Comparison of ENCODE assay signal across 1 cellular context in genomic region chr10:87605656-87606308, GRCh38.
TF ChIP-seq lines count a peak whose summit lies in the region.

No MANE protein-coding gene starts in this region.

TF ChIP-seq in K562, 482 proteins besides CTCF, POLR2A, EP300 and RAD21 (continued from another document):
- TF ChIP-seq MGA (IDR thresholded peaks at IDR 0.05): no peak
- no peak for TF ChIP-seq ZFP36 (IDR thresholded peaks at IDR 0.05; ENCODE audit: low read depth, low read length, partially characterized antibody)
- no peak for TF ChIP-seq JUND (IDR thresholded peaks at IDR 0.05; ENCODE audit: borderline replicate concordance, low read depth, low read length)
- no peak for TF ChIP-seq JUND (tag; IDR thresholded peaks at IDR 0.05; ENCODE audit: borderline replicate concordance, low read depth, low read length)
- no peak for TF ChIP-seq LARP7 (IDR thresholded peaks at IDR 0.05)
- no peak for TF ChIP-seq ARHGAP35 (IDR thresholded peaks at IDR 0.05; ENCODE audit: partially characterized antibody)
- no peak for TF ChIP-seq ESRRB (CRISPR knock-in tag; IDR thresholded peaks at IDR 0.05; ENCODE audit: borderline replicate concordance)
- no peak for TF ChIP-seq CEBPG (CRISPR knock-in tag; IDR thresholded peaks at IDR 0.05)
- no peak for TF ChIP-seq CEBPG (tag; conservative IDR thresholded peaks at IDR 0.05 in 1 of 2, IDR thresholded peaks at IDR 0.05 in 1 of 2)
- no peak for TF ChIP-seq CBX8 (IDR thresholded peaks at IDR 0.05; ENCODE audit: borderline replicate concordance, extremely low read depth, low read depth, low read length, poor library complexity, severe bottlenecking)
- TF ChIP-seq CTCFL (IDR thresholded peaks at IDR 0.05; ENCODE audit: borderline replicate concordance, insufficient read depth, low read depth, low read length, poor library complexity, severe bottlenecking): no peak
- TF ChIP-seq FOXA3 (CRISPR knock-in tag; conservative IDR thresholded peaks at IDR 0.05 in 1 of 2, IDR thresholded peaks at IDR 0.05 in 1 of 2): no peak
- no peak for TF ChIP-seq TRIM24 (IDR thresholded peaks at IDR 0.05)
- no peak for TF ChIP-seq PRMT5 (CRISPR knock-in tag; IDR thresholded peaks at IDR 0.05)
TF ChIP-seq in K562: peak in this region for 0.
